8 cellular contexts compared by ENCODE assay signal in genomic region chr14:46490150-46490769, GRCh38.
A peak's percentile ranks its signal among the peaks of the same experiment; 100 is the strongest.
DNase-seq lines count a peak whose midpoint lies in the region; ATAC-seq and FAIRE-seq lines count a peak whose summit lies in the region.

No MANE protein-coding gene starts in this region.

- no peaks in the 10 kb centered on the region for H3K4me1 Mint-ChIP-seq in activated T-helper 1 cell treated with anti-CD3 and anti-CD28 coated beads, Interleukin-12 subunit alpha, Interleukin-12 subunit beta, Interleukin-2, Interleukin-4 antibody, amounts not matched to agents 30 ng/mL and 10 ng/mL and 1 ng/mL, durations not matched to agents 14 hours and 24 hours and 36 hours (ENCODE audit: low read depth)
- no peaks in the 10 kb centered on the region for H3K4me1 Mint-ChIP-seq in activated naive CD4-positive, alpha-beta T cell treated with anti-CD3 and anti-CD28 coated beads for 36 hours (ENCODE audit: low read depth)

- WGBS in small intestine, 3 donors, result 10 to 44% (median 20%) methylated on average over 2 of the region's 2 CpGs

- H3K4me1 ChIP-seq in small intestine (ENCODE audit: control insufficient read depth in 2 of 2, insufficient read depth in 1 of 2, low read depth in 1 of 2, low read length in 1 of 2), result no peaks in the 10 kb centered on the region

- CTCF ChIA-PET in activated naive CD4-positive, alpha-beta T cell treated with anti-CD3 and anti-CD28 coated beads for 36 hours (lab: Charles Lee), result no interaction called here

- H3K4me3 ChIP-seq in small intestine (ENCODE audit: low read depth in 1 of 2, low read length in 2 of 2), result no peak overlapping the region

- H3K9me3 ChIP-seq in small intestine (ENCODE audit: control insufficient read depth, low read depth), result no peaks in the 10 kb centered on the region

- H3K27me3 Mint-ChIP-seq in activated T-helper 1 cell treated with anti-CD3 and anti-CD28 coated beads, Interleukin-12 subunit alpha, Interleukin-12 subunit beta, Interleukin-2, Interleukin-4 antibody, amounts not matched to agents 30 ng/mL and 10 ng/mL and 1 ng/mL, durations not matched to agents 14 hours and 24 hours and 36 hours (ENCODE audit: insufficient read depth), result no peaks in the 10 kb centered on the region
- no peaks in the 10 kb centered on the region for H3K27me3 Mint-ChIP-seq in activated naive CD4-positive, alpha-beta T cell treated with anti-CD3 and anti-CD28 coated beads for 36 hours (ENCODE audit: low read depth)

- intact Hi-C loops in activated T-helper 1 cell treated with anti-CD3 and anti-CD28 coated beads, Interleukin-12 subunit alpha, Interleukin-12 subunit beta, Interleukin-2, Interleukin-4 antibody, amounts not matched to agents 30 ng/mL and 10 ng/mL and 1 ng/mL, durations not matched to agents 14 hours and 24 hours and 36 hours (cut with micrococcal nuclease), result no loop called here
- intact Hi-C loops in activated naive CD4-positive, alpha-beta T cell treated with anti-CD3 and anti-CD28 coated beads for 36 hours (cut with micrococcal nuclease), result no loop called here

- no peaks in the 10 kb centered on the region for H3K27me3 ChIP-seq in small intestine (ENCODE audit: control insufficient read depth in 2 of 2, insufficient read depth in 2 of 2, low read length in 2 of 2)

- FAIRE-seq in small intestine (lab: Jason Lieb, UNC), result no peak

- ATAC-seq in GM19397 (IDR thresholded peaks at IDR 0.05; ENCODE audit: unreplicated experiment) (peak; percentile 87), HG03354 (IDR thresholded peaks at IDR 0.05; ENCODE audit: poor library complexity, severe bottlenecking, unreplicated experiment) (peak; percentile 95)

- peak; percentile 34 for DNase-seq in D341Med (ENCODE audit: low spot score)
- peak; percentile 23 for DNase-seq in SKM-1 treated with dmso at 0.1 percent for 144 hours (lab: John Stamatoyannopoulos, UW; ENCODE audit: unreplicated experiment)
- peak; percentile 34 for DNase-seq in small intestine
- DNase-seq in activated T-helper 1 cell treated with anti-CD3 and anti-CD28 coated beads, Interleukin-12 subunit alpha, Interleukin-12 subunit beta, Interleukin-2, Interleukin-4 antibody, amounts not matched to agents 30 ng/mL and 10 ng/mL and 1 ng/mL, durations not matched to agents 14 hours and 24 hours and 36 hours (ENCODE audit: low spot score), result no peak
- DNase-seq in activated naive CD4-positive, alpha-beta T cell treated with anti-CD3 and anti-CD28 coated beads for 36 hours, result no peak
- DNase-seq in DMS79 treated with DMSO at 0.1 percent for 48 hours (lab: John Stamatoyannopoulos, UW), result no peak

- H3K36me3 ChIP-seq in small intestine (ENCODE audit: control insufficient read depth in 2 of 2, insufficient read depth in 2 of 2, low read length in 2 of 2), result no peaks in the 10 kb centered on the region

- no peak overlapping the region for H3K4me3 Mint-ChIP-seq in activated T-helper 1 cell treated with anti-CD3 and anti-CD28 coated beads, Interleukin-12 subunit alpha, Interleukin-12 subunit beta, Interleukin-2, Interleukin-4 antibody, amounts not matched to agents 30 ng/mL and 10 ng/mL and 1 ng/mL, durations not matched to agents 14 hours and 24 hours and 36 hours
- no peak overlapping the region for H3K4me3 Mint-ChIP-seq in activated naive CD4-positive, alpha-beta T cell treated with anti-CD3 and anti-CD28 coated beads for 36 hours

- H3K36me3 Mint-ChIP-seq in activated T-helper 1 cell treated with anti-CD3 and anti-CD28 coated beads, Interleukin-12 subunit alpha, Interleukin-12 subunit beta, Interleukin-2, Interleukin-4 antibody, amounts not matched to agents 30 ng/mL and 10 ng/mL and 1 ng/mL, durations not matched to agents 14 hours and 24 hours and 36 hours (ENCODE audit: low read depth), result no peaks in the 10 kb centered on the region
- no peaks in the 10 kb centered on the region for H3K36me3 Mint-ChIP-seq in activated naive CD4-positive, alpha-beta T cell treated with anti-CD3 and anti-CD28 coated beads for 36 hours (ENCODE audit: low read depth)

- no peak overlapping the region for H3K27ac Mint-ChIP-seq in activated T-helper 1 cell treated with anti-CD3 and anti-CD28 coated beads, Interleukin-12 subunit alpha, Interleukin-12 subunit beta, Interleukin-2, Interleukin-4 antibody, amounts not matched to agents 30 ng/mL and 10 ng/mL and 1 ng/mL, durations not matched to agents 14 hours and 24 hours and 36 hours
- no peak overlapping the region for H3K27ac Mint-ChIP-seq in activated naive CD4-positive, alpha-beta T cell treated with anti-CD3 and anti-CD28 coated beads for 36 hours

- H3K9me3 Mint-ChIP-seq in activated T-helper 1 cell treated with anti-CD3 and anti-CD28 coated beads, Interleukin-12 subunit alpha, Interleukin-12 subunit beta, Interleukin-2, Interleukin-4 antibody, amounts not matched to agents 30 ng/mL and 10 ng/mL and 1 ng/mL, durations not matched to agents 14 hours and 24 hours and 36 hours, result peaks cover 16% of the 10 kb centered on the region
- H3K9me3 Mint-ChIP-seq in activated naive CD4-positive, alpha-beta T cell treated with anti-CD3 and anti-CD28 coated beads for 36 hours, result peaks cover 2% of the 10 kb centered on the region

- no peak overlapping the region for H3K27ac ChIP-seq in small intestine (ENCODE audit: low read depth in 1 of 2, low read length in 1 of 2)

Comparison
In these comparisons a context has a peak if more than half of its experiments do, and no peak if none do; other contexts are left out.
1. DNase-seq: peak in D341Med (single experiment), SKM-1 treated with dmso at 0.1 percent for 144 hours (single experiment) and small intestine (single experiment); none in activated T-helper 1 cell treated with anti-CD3 and anti-CD28 coated beads, Interleukin-12 subunit alpha, Interleukin-12 subunit beta, Interleukin-2, Interleukin-4 antibody, amounts not matched to agents 30 ng/mL and 10 ng/mL and 1 ng/mL, durations not matched to agents 14 hours and 24 hours and 36 hours (single experiment), activated naive CD4-positive, alpha-beta T cell treated with anti-CD3 and anti-CD28 coated beads for 36 hours (single experiment) and DMS79 treated with DMSO at 0.1 percent for 48 hours (single experiment).